1 cellular context compared by ENCODE assay signal in genomic region chr4:7777017-7777710, GRCh38.
TF ChIP-seq lines count a peak whose summit lies in the region.

No MANE protein-coding gene starts in this region.

TF ChIP-seq in K562, 482 proteins besides CTCF, POLR2A, EP300 and RAD21 (continued from another document):
- peak; percentile 66 for TF ChIP-seq MGA (IDR thresholded peaks at IDR 0.05)
- TF ChIP-seq POLR2G (IDR thresholded peaks at IDR 0.05; ENCODE audit: low read depth, low read length): 0 out of 2 replicates have a peak, but pooled peaks have one; percentile 23
